9 cellular contexts compared by ENCODE assay signal in the genomic region with DNA sequence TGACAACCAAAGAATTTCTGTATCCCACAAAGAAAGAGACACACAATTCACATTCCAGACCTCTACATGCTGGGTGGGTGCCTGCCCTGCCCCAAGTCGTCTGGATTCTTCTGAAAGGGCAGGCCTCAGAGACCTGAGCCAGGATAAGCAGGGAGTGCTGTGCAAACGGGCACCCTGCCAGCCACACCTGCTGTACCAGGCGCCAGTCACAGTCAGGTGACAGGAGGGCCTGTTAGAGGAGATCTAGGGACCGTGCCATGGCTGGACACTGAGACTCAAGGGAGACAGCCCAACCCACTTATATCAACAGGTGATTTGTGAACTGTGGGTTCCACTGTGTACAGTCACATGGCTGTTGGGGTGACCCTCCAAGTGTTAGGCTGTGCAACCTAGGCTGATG.
DNase-seq lines count a peak whose midpoint lies in the region; ATAC-seq and TF ChIP-seq lines count a peak whose summit lies in the region.
"Had no signal": no experiment of that assay in that cellular context is flagged by ENCODE, and none has a peak within 500 bp of the region (broad histone marks: within the 10 kb centered on the region; RNA-seq: fewer than 3 reads in every experiment).

No MANE protein-coding gene starts in this region.

- TF ChIP-seq POLR2A in Peyer's patch (IDR thresholded peaks at IDR 0.05) (peak in 1 of 2 donors; percentile 25), gastroesophageal sphincter (IDR thresholded peaks at IDR 0.05) (no peak)

- peak overlapping the region in 3 of 4 donors; percentile 50 to 83 (median 83) for H3K27ac ChIP-seq in Peyer's patch
- H3K27ac ChIP-seq in gastroesophageal sphincter = peak overlapping the region in 3 of 4 donors; percentile 62 to 78 (median 67)

- H3K36me3 ChIP-seq in Peyer's patch = no peaks in the 10 kb centered on the region
- no peaks in the 10 kb centered on the region for H3K36me3 ChIP-seq in gastroesophageal sphincter

- H3K4me1 ChIP-seq in Peyer's patch (peaks cover 0 to 36% (median 4%) of the 10 kb centered on the region in 4 donors), gastroesophageal sphincter (peaks cover 21 to 70% (median 23%) of the 10 kb centered on the region in 3 donors)

- no peak overlapping the region for H3K4me3 ChIP-seq in Peyer's patch
- no peak overlapping the region for H3K4me3 ChIP-seq in gastroesophageal sphincter

- DNase-seq in D341Med (ENCODE audit: low spot score) (peak; percentile 22), Peyer's patch (peak in 2 of 3 donors; percentile 93 to 95), renal cortical epithelial cell (ENCODE audit: low read depth) (peak; percentile 69), EL (no peak), Ammon's horn (ENCODE audit: low spot score) (no peak), inferior parietal cortex (ENCODE audit: extremely low spot score) (no peak)
- DNase-seq: activated CD4-positive, CD25-positive, alpha-beta regulatory T cell treated with anti-CD3 and anti-CD28 coated beads, Interleukin-2, amount 50 U/mL, for 72 hours had no signal

- no CpG with 5 or more reads among the region's 4 CpGs for WGBS in gastroesophageal sphincter (ENCODE audit: low coverage in 1 of 2), 2 donors

- no peak for TF ChIP-seq EP300 in gastroesophageal sphincter (IDR thresholded peaks at IDR 0.05)

- H3K9me3 ChIP-seq in Peyer's patch (no peaks in the 10 kb centered on the region), gastroesophageal sphincter (no peaks in the 10 kb centered on the region)

- TF ChIP-seq CTCF in Peyer's patch (IDR thresholded peaks at IDR 0.05) (no peak), gastroesophageal sphincter (IDR thresholded peaks at IDR 0.05) (no peak)

- ATAC-seq in gastroesophageal sphincter (no peak), GM21737 (IDR thresholded peaks at IDR 0.05; ENCODE audit: unreplicated experiment) (no peak)

- H3K27me3 ChIP-seq in Peyer's patch (no peaks in the 10 kb centered on the region), gastroesophageal sphincter (no peaks in the 10 kb centered on the region)

Comparison
In these comparisons a context has a peak if more than half of its experiments do, and no peak if none do; other contexts are left out.
1. DNase-seq: peak in D341Med (single experiment), Peyer's patch (2 of 3) and renal cortical epithelial cell (single experiment); none in EL (single experiment), Ammon's horn (single experiment) and inferior parietal cortex (single experiment).